In genomic region chr16:14658063-14658462, GRCh38 we compare ENCODE assay signal across 11 cellular contexts. TPM values are rescaled to one million over a fixed set of nuclear protein-coding genes. Genes with fewer than 3 reads are reported as not detected.
DNase-seq lines count a peak whose midpoint lies in the region; ATAC-seq, FAIRE-seq and TF ChIP-seq lines count a peak whose summit lies in the region.
"Had no signal": no experiment of that assay in that cellular context is flagged by ENCODE, and none has a peak within 500 bp of the region (broad histone marks: within the 10 kb centered on the region; RNA-seq: fewer than 3 reads in every experiment).

No MANE protein-coding gene starts in this region.

- H3K36me3 ChIP-seq in OCI-LY3 (replicated peaks; ENCODE audit: low read depth, low read length) (peaks cover 31% of the 10 kb centered on the region), keratinocyte (ENCODE audit: control insufficient read depth in 2 of 2, extremely low read depth in 1 of 2, insufficient read depth in 2 of 2, low read length in 2 of 2) (peaks cover 23 to 33% of the 10 kb centered on the region in 2 experiments)

- H3K27ac ChIP-seq in OCI-LY3 (ENCODE audit: low read length), result peak overlapping the region; percentile 34
- H3K27ac ChIP-seq in keratinocyte (ENCODE audit: control insufficient read depth, insufficient read depth, low read length), result peak overlapping the region; percentile 36
- H3K27ac ChIP-seq: SK-N-MC, thoracic aorta had no signal

- peaks cover 6% of the 10 kb centered on the region; the same call in 1 of the 2 replicates for H3K4me1 ChIP-seq in OCI-LY3 (ENCODE audit: low read length)
- H3K4me1 ChIP-seq in keratinocyte (ENCODE audit: control insufficient read depth, extremely low read depth, insufficient read depth, low read length), result no peaks in the 10 kb centered on the region

- H3K79me2 ChIP-seq in OCI-LY3 (ENCODE audit: low read length), result no peaks in the 10 kb centered on the region
- peaks cover 2% of the 10 kb centered on the region for H3K79me2 ChIP-seq in keratinocyte (ENCODE audit: control insufficient read depth, insufficient read depth, low read length)

- peak; percentile 53 for TF ChIP-seq POLR2A in GM12892 (IDR thresholded peaks at IDR 0.05; ENCODE audit: low read depth, low read length)

- H3K9me3 ChIP-seq in OCI-LY3 (ENCODE audit: insufficient read depth, low read length) (no peaks in the 10 kb centered on the region), keratinocyte (ENCODE audit: control insufficient read depth, low read depth, low read length) (no peaks in the 10 kb centered on the region)
- H3K9me3 ChIP-seq: thoracic aorta had no signal

- ATAC-seq in GM21619 (IDR thresholded peaks at IDR 0.05; ENCODE audit: unreplicated experiment) (peak; percentile 86), HG03571 (IDR thresholded peaks at IDR 0.05; ENCODE audit: unreplicated experiment) (no peak)

- DNase-seq in GM12892 (ENCODE audit: insufficient read length), result peak; percentile 33
- DNase-seq in keratinocyte (ENCODE audit: low read depth, low spot score), result no peak
- no peak for DNase-seq in NCI-H2081 treated with DMSO at 0.1 percent for 48 hours (lab: John Stamatoyannopoulos, UW)
- DNase-seq in NCI-H1105 (lab: John Stamatoyannopoulos, UW), result no peak
- DNase-seq in CD1c-positive myeloid dendritic cell (ENCODE audit: extremely low spot score), result no peak

- H3K9ac ChIP-seq in OCI-LY3 (ENCODE audit: low read length) (no peak overlapping the region), keratinocyte (ENCODE audit: control insufficient read depth, extremely low read depth, insufficient read depth, low read length) (no peak overlapping the region)

- FAIRE-seq in GM12892 (lab: Jason Lieb, UNC) (peak; percentile 68), keratinocyte (lab: Jason Lieb, UNC) (no peak)
- FAIRE-seq: colon had no signal

- H3K4me2 ChIP-seq in OCI-LY3 (ENCODE audit: low read length) (no peak overlapping the region), keratinocyte (ENCODE audit: control insufficient read depth, extremely low read depth, insufficient read depth, low read depth, low read length) (peak overlapping the region; percentile 16)

- TF ChIP-seq CTCF in OCI-LY3 (IDR thresholded peaks at IDR 0.05; ENCODE audit: low read depth, low read length) (no peak), keratinocyte (optimal IDR thresholded peaks at IDR 0.05 in 1 of 3, IDR thresholded peaks at IDR 0.05 in 1 of 3, conservative IDR thresholded peaks at IDR 0.05 in 1 of 3; ENCODE audit: extremely low read depth in 1 of 3, insufficient read depth in 2 of 3, low read length in 3 of 3) (no peak)

- dilution Hi-C loops in keratinocyte (cut with MboI; ENCODE audit: extremely low pct_ligation_motif_present, low sequenced_read_pairs), result no loop called here

- H3K4me3 ChIP-seq in OCI-LY3 (ENCODE audit: low read length), result no peak overlapping the region
- no peak overlapping the region for H3K4me3 ChIP-seq in keratinocyte (ENCODE audit: control insufficient read depth in 2 of 3, extremely low read depth in 1 of 3, insufficient read depth in 2 of 3, low read depth in 1 of 3, low read length in 3 of 3)
- H3K4me3 ChIP-seq: SK-N-MC, thoracic aorta had no signal

- H3K27me3 ChIP-seq in OCI-LY3 (ENCODE audit: low read depth, low read length) (no peaks in the 10 kb centered on the region), keratinocyte (ENCODE audit: control insufficient read depth, extremely low read depth, insufficient read depth, low read length) (no peaks in the 10 kb centered on the region)

- no peaks in the 10 kb centered on the region for H3K9me1 ChIP-seq in keratinocyte (ENCODE audit: control insufficient read depth, extremely low read depth, insufficient read depth, low read length)

- H2AFZ ChIP-seq in OCI-LY3 (ENCODE audit: low read depth, low read length) (no peak overlapping the region), keratinocyte (ENCODE audit: control insufficient read depth, low read length) (peak overlapping the region; percentile 35)

- H4K20me1 ChIP-seq in OCI-LY3 (ENCODE audit: insufficient read depth, low read length) (no peaks in the 10 kb centered on the region), keratinocyte (ENCODE audit: control insufficient read depth, extremely low read depth, insufficient read depth, low read length) (no peaks in the 10 kb centered on the region)

RNA-seq across cellular contexts. Expression of gene BFAR, which starts 25.3 kb away (rescaled TPM):
- 42.1 TPM for polyA plus RNA-seq in GM12892 (2012; ENCODE audit: missing spikeins)
- polyA plus RNA-seq in keratinocyte, result 86.1 to 119 TPM (median 92.3 TPM) in 3 replicates
- polyA plus RNA-seq in keratinocyte (2011; ENCODE audit: low read depth), result 23.8 TPM
- 79.1 and 113 TPM in 2 replicates for polyA plus RNA-seq in keratinocyte (2011; cell fraction: cytosol; rRNA removed)
- polyA plus RNA-seq in keratinocyte (2011; cell fraction: nucleus; rRNA removed), result 87.1 and 91.6 TPM in 2 replicates
- polyA plus RNA-seq in keratinocyte (2012; ENCODE audit: low replicate concordance), result 53.7 and 83.3 TPM in 2 replicates
- 41.0 to 100 TPM (median 88.5 TPM) in 3 replicates for polyA minus RNA-seq in keratinocyte
- 48.0 TPM for polyA minus RNA-seq in keratinocyte (2011; cell fraction: cytosol; rRNA and poly(A)+ RNA removed)
- 50.6 and 85.7 TPM in 2 replicates for polyA minus RNA-seq in keratinocyte (2011; cell fraction: nucleus; rRNA and poly(A)+ RNA removed)

RNA-seq across cellular contexts. Expression of gene PARN, which starts 28.0 kb away (rescaled TPM):
- 28.2 TPM for polyA plus RNA-seq in GM12892 (2012; ENCODE audit: missing spikeins)
- polyA plus RNA-seq in keratinocyte, result 29.4 to 40.8 TPM (median 33.9 TPM) in 3 replicates
- 56.8 TPM for polyA plus RNA-seq in keratinocyte (2011; ENCODE audit: low read depth)
- 39.4 and 55.5 TPM in 2 replicates for polyA plus RNA-seq in keratinocyte (2011; cell fraction: cytosol; rRNA removed)
- polyA plus RNA-seq in keratinocyte (2011; cell fraction: nucleus; rRNA removed), result 50.5 and 52.9 TPM in 2 replicates
- polyA plus RNA-seq in keratinocyte (2012; ENCODE audit: low replicate concordance), result 21.2 and 33.8 TPM in 2 replicates
- 18.7 to 37.7 TPM (median 32.4 TPM) in 3 replicates for polyA minus RNA-seq in keratinocyte
- polyA minus RNA-seq in keratinocyte (2011; cell fraction: cytosol; rRNA and poly(A)+ RNA removed), result 22.8 TPM
- 19.1 and 42.3 TPM in 2 replicates for polyA minus RNA-seq in keratinocyte (2011; cell fraction: nucleus; rRNA and poly(A)+ RNA removed)

RNA-seq across cellular contexts. Expression of gene PLA2G10, which starts 36.0 kb away (rescaled TPM):
- not detected for polyA plus RNA-seq in GM12892 (2012; ENCODE audit: missing spikeins)
- 0.54 to 3.2 TPM (median 1.0 TPM) in 3 replicates for polyA plus RNA-seq in keratinocyte
- not detected for polyA plus RNA-seq in keratinocyte (2011; ENCODE audit: low read depth)
- 0.41 and 1.9 TPM in 2 replicates for polyA plus RNA-seq in keratinocyte (2011; cell fraction: cytosol; rRNA removed)
- polyA plus RNA-seq in keratinocyte (2011; cell fraction: nucleus; rRNA removed), result 0.41 and 1.3 TPM in 2 replicates
- polyA plus RNA-seq in keratinocyte (2012; ENCODE audit: low replicate concordance), result 1.6 and 1.8 TPM in 2 replicates
- 1.3 to 1.8 TPM (median 1.6 TPM) in 3 replicates for polyA minus RNA-seq in keratinocyte
- polyA minus RNA-seq in keratinocyte (2011; cell fraction: cytosol; rRNA and poly(A)+ RNA removed), result not detected
- polyA minus RNA-seq in keratinocyte (2011; cell fraction: nucleus; rRNA and poly(A)+ RNA removed), result 2.8 and 2.9 TPM in 2 replicates

RNA-seq across cellular contexts. Expression of gene NPIPA3, which starts 45.1 kb away (rescaled TPM):
- 2.9 TPM for polyA plus RNA-seq in GM12892 (2012; ENCODE audit: missing spikeins)
- 0.45 to 1.2 TPM (median 0.79 TPM) in 3 replicates for polyA plus RNA-seq in keratinocyte
- polyA plus RNA-seq in keratinocyte (2011; ENCODE audit: low read depth), result not detected
- polyA plus RNA-seq in keratinocyte (2011; cell fraction: cytosol; rRNA removed), result 0.60 and 0.69 TPM in 2 replicates
- 2.3 and 3.9 TPM in 2 replicates for polyA plus RNA-seq in keratinocyte (2011; cell fraction: nucleus; rRNA removed)
- polyA plus RNA-seq in keratinocyte (2012; ENCODE audit: low replicate concordance), result 1.1 and 1.8 TPM in 2 replicates
- polyA minus RNA-seq in keratinocyte, result 0.30 TPM in 1 of 3 replicates, not detected in the others
- polyA minus RNA-seq in keratinocyte (2011; cell fraction: cytosol; rRNA and poly(A)+ RNA removed), result not detected
- polyA minus RNA-seq in keratinocyte (2011; cell fraction: nucleus; rRNA and poly(A)+ RNA removed), result not detected in 2 replicates
